ENCODE assay signal across 18 cellular contexts in the genomic region with DNA sequence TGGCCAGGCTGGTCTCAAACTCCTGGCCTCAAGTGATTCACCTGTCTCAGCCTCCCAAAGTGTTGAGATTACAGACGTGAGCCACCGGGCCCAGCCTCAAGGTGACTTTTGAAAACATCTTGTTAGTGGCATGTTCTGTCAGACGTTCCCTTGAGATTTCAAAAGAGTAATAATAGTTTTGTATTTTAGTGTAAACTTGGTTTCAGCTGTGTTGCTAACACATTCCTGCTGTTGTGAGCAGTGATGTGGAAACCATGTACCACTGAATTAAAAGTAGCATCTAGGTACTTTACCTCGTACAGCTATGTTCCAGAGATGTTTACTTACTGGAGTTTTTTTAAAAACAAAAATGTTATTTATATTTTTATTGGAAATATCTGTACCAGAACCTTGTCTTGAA.
DNase-seq lines count a peak whose midpoint lies in the region; ATAC-seq and TF ChIP-seq lines count a peak whose summit lies in the region.
"Had no signal": no experiment of that assay in that cellular context is flagged by ENCODE, and none has a peak within 500 bp of the region (broad histone marks: within the 10 kb centered on the region; RNA-seq: fewer than 3 reads in every experiment).

No MANE protein-coding gene starts in this region.

- H3K36me3 Mint-ChIP-seq in glutamatergic neuron (ENCODE audit: unreplicated experiment), result no peaks in the 10 kb centered on the region

- H3K27ac Mint-ChIP-seq in glutamatergic neuron (ENCODE audit: unreplicated experiment), result no peak overlapping the region
- H3K27ac Mint-ChIP-seq: IgD-negative memory B cell, T-helper 17 cell had no signal

- H3K4me3 ChIP-seq in GM12865 (ENCODE audit: low read depth, low read length), result no peak overlapping the region
- H3K4me3 ChIP-seq: HAP-1 had no signal

- H3K4me1 Mint-ChIP-seq in glutamatergic neuron (ENCODE audit: low read depth, unreplicated experiment), result peaks cover 5% of the 10 kb centered on the region
- H3K4me1 Mint-ChIP-seq: IgD-negative memory B cell had no signal

- ATAC-seq in GM19455 (IDR thresholded peaks at IDR 0.05; ENCODE audit: unreplicated experiment), result peak; percentile 43
- peak; percentile 30 for ATAC-seq in HG02884 (IDR thresholded peaks at IDR 0.05; ENCODE audit: unreplicated experiment)
- peak; percentile 34 for ATAC-seq in HG03469 (IDR thresholded peaks at IDR 0.05; ENCODE audit: unreplicated experiment)
- ATAC-seq in HG02870 (IDR thresholded peaks at IDR 0.05; ENCODE audit: unreplicated experiment), result no peak
- ATAC-seq: SK-N-SH treated with all-trans-retinoic acid at 6 μM for 48 hours, T-helper 17 cell had no signal

- peak; percentile 60 for DNase-seq in GM12865 (ENCODE audit: low read depth)
- DNase-seq in NCI-H2171 treated with DMSO at 0.1 percent for 48 hours (lab: John Stamatoyannopoulos, UW), result no peak
- DNase-seq in glutamatergic neuron, result no peak
- DNase-seq in NCI-H82 treated with DMSO at 0.1 percent for 48 hours (lab: John Stamatoyannopoulos, UW; ENCODE audit: unreplicated experiment), result no peak
- DNase-seq: 8988T, COR-L47, NCI-H1417, NCI-H1930, NCI-H2171, SHP77, T-helper 17 cell had no signal

- H3K27me3 Mint-ChIP-seq in glutamatergic neuron (ENCODE audit: unreplicated experiment), result no peaks in the 10 kb centered on the region
- H3K27me3 Mint-ChIP-seq: IgD-negative memory B cell, T-helper 17 cell had no signal

- H3K4me3 Mint-ChIP-seq in glutamatergic neuron (ENCODE audit: unreplicated experiment), result no peak overlapping the region
- H3K4me3 Mint-ChIP-seq: T-helper 17 cell had no signal

- no peaks in the 10 kb centered on the region for H3K9me3 Mint-ChIP-seq in glutamatergic neuron (ENCODE audit: unreplicated experiment)
- H3K9me3 Mint-ChIP-seq: IgD-negative memory B cell had no signal

- TF ChIP-seq CTCF in GM12865 (IDR thresholded peaks at IDR 0.05; ENCODE audit: insufficient read depth, low read depth, low read length, missing control alignments), result no peak
- no peak for TF ChIP-seq CTCF in glutamatergic neuron (IDR thresholded peaks at IDR 0.05; ENCODE audit: partially characterized antibody, unreplicated experiment)
